In the genomic region with DNA sequence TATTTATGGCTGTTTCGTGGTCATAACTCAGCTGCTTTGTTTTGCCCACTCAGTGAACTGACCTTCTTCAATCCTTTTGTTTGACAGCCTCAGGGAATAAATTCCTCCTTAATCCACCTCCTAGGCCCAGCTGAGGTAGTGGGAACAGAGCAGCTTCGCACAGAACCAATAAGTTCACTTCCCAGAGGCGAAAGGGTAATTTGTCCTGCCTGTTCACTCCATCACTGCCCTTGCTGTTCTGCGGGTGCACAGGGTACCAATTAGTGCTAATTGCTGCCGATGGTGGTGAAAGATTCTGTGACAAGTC, we compare ENCODE assay signal across 16 cellular contexts.
"Had no signal": no experiment of that assay in that cellular context is flagged by ENCODE, and none has a peak within 500 bp of the region (broad histone marks: within the 10 kb centered on the region; RNA-seq: fewer than 3 reads in every experiment).

No MANE protein-coding gene starts in this region.

- H3K4me3 ChIP-seq: ascending aorta, cardiac muscle cell, gastroesophageal sphincter, left lung, ovary, thoracic aorta had no signal

- ATAC-seq: gastroesophageal sphincter, left lung had no signal

- H3K4me1 ChIP-seq: ascending aorta, gastroesophageal sphincter, left lung had no signal

- H3K36me3 ChIP-seq: ascending aorta, cardiac muscle cell, gastroesophageal sphincter, left lung, ovary, thoracic aorta had no signal

- H3K27me3 ChIP-seq: ascending aorta, cardiac muscle cell, dorsolateral prefrontal cortex, left lung, ovary had no signal

- H3K9me3 ChIP-seq: ascending aorta, gastroesophageal sphincter, left lung, ovary, thoracic aorta had no signal

- H3K4me3 Mint-ChIP-seq: memory B cell, nephron progenitor cell had no signal

- H3K27ac Mint-ChIP-seq: memory B cell, nephron progenitor cell had no signal

- H3K36me3 Mint-ChIP-seq: memory B cell had no signal

- DNase-seq: activated CD4-positive, alpha-beta T cell treated with anti-CD3 and anti-CD28 coated beads, Interleukin-2, amount 50 U/mL, for 4 hours; activated CD4-positive, CD25-positive, alpha-beta regulatory T cell treated with anti-CD3 and anti-CD28 coated beads, Interleukin-2, amount 50 U/mL, for 72 hours; activated naive CD4-positive, alpha-beta T cell treated with Interleukin-2 at 50 U/mL for 16 hours; activated T-cell treated with anti-CD3 and anti-CD28 coated beads for 4 hours; erythroblast; left lung; nephron progenitor cell; ovary; stimulated activated CD4-positive, alpha-beta T cell treated with anti-CD3 and anti-CD28 coated beads, Interleukin-12 subunit alpha, Interleukin-12 subunit beta, amount 100 ng/mL, for 4 hours; stimulated activated CD4-positive, alpha-beta T cell treated with anti-CD3 and anti-CD28 coated beads, Interleukin-2, amount 100 ng/mL, for 24 hours had no signal

- H3K27ac ChIP-seq: ascending aorta, cardiac muscle cell, dorsolateral prefrontal cortex, gastroesophageal sphincter, left lung, ovary, thoracic aorta had no signal
